In the genomic region with DNA sequence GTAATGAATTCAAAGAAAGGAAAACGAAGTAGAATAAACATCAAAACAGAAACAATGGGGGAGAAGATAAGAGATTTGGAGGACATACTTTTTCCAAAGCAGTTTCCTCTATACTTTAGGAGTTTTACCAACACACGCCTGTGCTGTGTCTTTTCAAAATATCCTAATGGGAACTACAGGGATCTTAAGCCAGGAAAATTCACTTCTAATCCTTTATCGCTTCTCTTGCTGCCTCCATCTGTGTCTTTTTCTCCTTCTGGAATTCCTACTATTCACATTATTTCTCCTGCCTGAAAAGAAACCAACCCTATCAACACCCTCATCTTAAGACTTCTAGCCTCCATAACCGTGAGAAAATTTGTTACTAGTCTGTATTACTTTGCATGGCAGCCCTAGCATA, we compare ENCODE assay signal across 12 cellular contexts. TPM values are rescaled to one million over a fixed set of nuclear protein-coding genes. Genes with fewer than 3 reads are reported as not detected.
DNase-seq lines count a peak whose midpoint lies in the region; ATAC-seq and TF ChIP-seq lines count a peak whose summit lies in the region.
"Had no signal": no experiment of that assay in that cellular context is flagged by ENCODE, and none has a peak within 500 bp of the region (broad histone marks: within the 10 kb centered on the region; RNA-seq: fewer than 3 reads in every experiment).

No MANE protein-coding gene starts in this region.

- TF ChIP-seq CTCF in activated B cell treated with CpG ODN at 0.5 μM for 24 hours (IDR thresholded peaks at IDR 0.05), result no peak

- H3K27me3 ChIP-seq in iPS-18a (ENCODE audit: control insufficient read depth, insufficient read depth, low read length), result no peaks in the 10 kb centered on the region

- H3K36me3 Mint-ChIP-seq in stimulated activated naive CD8-positive, alpha-beta T cell treated with anti-CD3 and anti-CD28 coated beads, Interleukin-15, Interleukin-2, amounts not matched to agents 100 ng/mL and 50 ng/mL, for 24 hours (ENCODE audit: low read depth), result peaks cover 84% of the 10 kb centered on the region
- peaks cover 50% of the 10 kb centered on the region for H3K36me3 Mint-ChIP-seq in activated B cell treated with CpG ODN at 0.5 μM for 24 hours (ENCODE audit: low read depth)

- no peak for ATAC-seq in stimulated activated naive CD8-positive, alpha-beta T cell treated with anti-CD3 and anti-CD28 coated beads, Interleukin-15, Interleukin-2, amounts not matched to agents 100 U/mL and 50 U/mL, for 24 hours
- ATAC-seq in activated B cell treated with CpG ODN at 0.5 μM for 24 hours (ENCODE audit: low read depth), result no peak
- ATAC-seq: Right ventricle myocardium inferior had no signal

- no peak overlapping the region for H3K27ac ChIP-seq in iPS-18a (ENCODE audit: low read length)

- H3K9me3 ChIP-seq in iPS-18a (ENCODE audit: control insufficient read depth, low read depth, low read length), result no peaks in the 10 kb centered on the region

- H3K9ac ChIP-seq in iPS-18a (ENCODE audit: low read length), result no peak overlapping the region

- POLR2A ChIA-PET in activated B cell treated with CpG ODN at 0.5 μM for 24 hours (lab: Charles Lee), result interaction anchor here (0.6 kb wide), 1 partner anchor 50 kb away, joined by 3 read pairs; no protein-coding TSS in a partner anchor

- H3K9me3 Mint-ChIP-seq in stimulated activated naive CD8-positive, alpha-beta T cell treated with anti-CD3 and anti-CD28 coated beads, Interleukin-15, Interleukin-2, amounts not matched to agents 100 ng/mL and 50 ng/mL, for 24 hours, result no peaks in the 10 kb centered on the region
- H3K9me3 Mint-ChIP-seq in activated B cell treated with CpG ODN at 0.5 μM for 24 hours, result no peaks in the 10 kb centered on the region

- peak overlapping the region; percentile 93 for H3K27ac Mint-ChIP-seq in stimulated activated naive CD8-positive, alpha-beta T cell treated with anti-CD3 and anti-CD28 coated beads, Interleukin-15, Interleukin-2, amounts not matched to agents 100 ng/mL and 50 ng/mL, for 24 hours
- H3K27ac Mint-ChIP-seq in activated B cell treated with CpG ODN at 0.5 μM for 24 hours, result peak overlapping the region; percentile 1

- peaks cover 57% of the 10 kb centered on the region for H3K4me1 ChIP-seq in iPS-18a (ENCODE audit: control insufficient read depth, low read depth, low read length)

- peak overlapping the region; percentile 41 for H3K4me3 ChIP-seq in iPS-18a (ENCODE audit: low read length)

- H3K27me3 Mint-ChIP-seq in stimulated activated naive CD8-positive, alpha-beta T cell treated with anti-CD3 and anti-CD28 coated beads, Interleukin-15, Interleukin-2, amounts not matched to agents 100 ng/mL and 50 ng/mL, for 24 hours, result no peaks in the 10 kb centered on the region
- no peaks in the 10 kb centered on the region for H3K27me3 Mint-ChIP-seq in activated B cell treated with CpG ODN at 0.5 μM for 24 hours

- H3K4me1 Mint-ChIP-seq in stimulated activated naive CD8-positive, alpha-beta T cell treated with anti-CD3 and anti-CD28 coated beads, Interleukin-15, Interleukin-2, amounts not matched to agents 100 ng/mL and 50 ng/mL, for 24 hours (ENCODE audit: low read depth), result peaks cover 75% of the 10 kb centered on the region
- H3K4me1 Mint-ChIP-seq in activated B cell treated with CpG ODN at 0.5 μM for 24 hours, result peaks cover 92% of the 10 kb centered on the region

- CTCF ChIA-PET in activated B cell treated with CpG ODN at 0.5 μM for 24 hours (lab: Charles Lee), result no interaction called here

- no peak for DNase-seq in stimulated activated naive CD8-positive, alpha-beta T cell treated with anti-CD3 and anti-CD28 coated beads, Interleukin-15, Interleukin-2, amounts not matched to agents 100 U/mL and 50 U/mL, for 24 hours
- DNase-seq in activated B cell treated with CpG ODN at 0.5 μM for 24 hours (no peak), NCI-H82 (lab: John Stamatoyannopoulos, UW) (no peak), DMS79 (lab: John Stamatoyannopoulos, UW) (no peak), cerebellar cortex (ENCODE audit: low spot score) (no peak), T1000 (lab: John Stamatoyannopoulos, UW) (no peak)
- DNase-seq: activated CD4-positive, alpha-beta T cell treated with anti-CD3 and anti-CD28 coated beads, Interleukin-2, amount 50 U/mL, for 4 hours; NCI-H2029 treated with DMSO at 0.1 percent for 48 hours; posterior cingulate gyrus had no signal

- peaks cover 17% of the 10 kb centered on the region for H3K36me3 ChIP-seq in iPS-18a (ENCODE audit: control insufficient read depth, low read depth, low read length)

- H3K4me3 Mint-ChIP-seq in stimulated activated naive CD8-positive, alpha-beta T cell treated with anti-CD3 and anti-CD28 coated beads, Interleukin-15, Interleukin-2, amounts not matched to agents 100 ng/mL and 50 ng/mL, for 24 hours, result peak overlapping the region; percentile 93
- H3K4me3 Mint-ChIP-seq in activated B cell treated with CpG ODN at 0.5 μM for 24 hours, result no peak overlapping the region

- intact Hi-C loops in activated B cell treated with CpG ODN at 0.5 μM for 24 hours (cut with micrococcal nuclease), result no loop called here

RNA-seq across cellular contexts. Expression of a gene that starts 6.8 kb away (rescaled TPM):
- 253 and 255 TPM in 2 replicates for total RNA-seq in activated B cell treated with CpG ODN at 0.5 μM for 24 hours

RNA-seq across cellular contexts. Expression of a gene that starts 30.7 kb away (rescaled TPM):
- not detected in 2 replicates for total RNA-seq in activated B cell treated with CpG ODN at 0.5 μM for 24 hours
- total RNA-seq: Right ventricle myocardium inferior had no signal

RNA-seq across cellular contexts. Expression of a gene that starts 34.7 kb away (rescaled TPM):
- 2.9 and 3.4 TPM in 2 replicates for total RNA-seq in activated B cell treated with CpG ODN at 0.5 μM for 24 hours
